ENCODE assay signal across 8 cellular contexts in the genomic region with DNA sequence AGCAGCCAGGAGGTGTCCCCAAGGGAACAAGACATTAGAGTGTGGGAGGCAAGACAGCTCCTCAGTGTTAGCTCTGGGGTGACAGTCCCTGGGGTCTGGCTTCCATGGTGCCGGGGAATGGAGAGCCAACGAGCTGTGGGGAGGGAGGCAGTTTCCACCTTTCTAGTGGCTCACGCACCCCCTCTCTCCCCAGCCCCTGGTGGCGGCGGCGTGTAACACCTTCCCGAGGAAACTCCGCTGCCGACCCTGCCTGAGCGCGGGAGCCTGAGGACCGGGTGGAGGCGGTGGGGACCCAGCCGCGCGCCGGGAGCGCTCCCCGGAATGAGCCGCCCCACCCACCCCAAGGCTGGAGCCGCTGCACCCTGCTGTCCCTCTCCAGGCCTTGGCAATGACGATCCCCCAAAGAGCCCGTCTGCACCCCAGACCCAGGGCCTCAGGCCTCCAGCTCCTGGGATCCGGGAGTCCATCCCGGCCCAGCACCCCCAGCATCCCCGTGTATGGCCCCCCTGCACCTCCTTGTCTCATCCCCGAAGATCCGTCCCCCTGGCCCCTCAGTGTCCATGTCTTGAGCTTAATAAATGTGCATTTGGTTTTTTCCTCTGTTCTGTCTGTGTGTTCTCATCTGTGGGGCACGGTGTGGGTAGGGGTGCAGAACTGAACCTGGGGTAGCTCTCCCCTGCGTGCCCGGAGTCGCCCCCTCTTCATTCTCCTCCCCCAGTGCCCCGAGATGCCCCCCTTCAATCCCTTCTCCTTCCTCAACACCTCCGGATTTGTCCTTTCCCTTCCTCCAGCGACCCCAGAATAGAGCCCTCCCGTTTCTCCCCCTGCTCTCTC. TPM values are rescaled to one million over a fixed set of nuclear protein-coding genes. Genes with fewer than 3 reads are reported as not detected.
DNase-seq lines count a peak whose midpoint lies in the region; ATAC-seq and TF ChIP-seq lines count a peak whose summit lies in the region.

No MANE protein-coding gene starts in this region.

- ATAC-seq in GM21360 (IDR thresholded peaks at IDR 0.05; ENCODE audit: unreplicated experiment) = no peak

- DNase-seq in GM06990 (ENCODE audit: extremely low read depth, insufficient read length) (peak; percentile 62), Karpas-422 (peak; percentile 81), ecto neural progenitor cell (ENCODE audit: low spot score) (peak; percentile 82), midbrain (lab: John Stamatoyannopoulos, UW) (no peak)
- DNase-seq in activated CD4-positive, alpha-beta T cell treated with anti-CD3 and anti-CD28 coated beads for 48 hours = peak; percentile 89
- peak; percentile 53 to 61 for DNase-seq in stimulated activated CD8-positive, alpha-beta memory T cell treated with anti-CD3 and anti-CD28 coated beads, Interleukin-7, amount 100 ng/mL, for 48 hours (ENCODE audit: extremely low read depth in 1 of 2, low read depth in 1 of 2)

- peak overlapping the region; percentile 98 for H3K4me2 ChIP-seq in Karpas-422 (ENCODE audit: low read depth, low read length, poor library complexity, severe bottlenecking)

- no peaks in the 10 kb centered on the region for H4K20me1 ChIP-seq in Karpas-422 (ENCODE audit: insufficient read depth, low read depth, low read length)

- H3K36me3 ChIP-seq in GM06990 (ENCODE audit: control insufficient read depth, insufficient read depth, low read length) (peaks cover 6% of the 10 kb centered on the region), Karpas-422 (ENCODE audit: insufficient read depth, low read length) (peaks cover 16% of the 10 kb centered on the region; the same call in 1 of the 2 replicates), mucosa of stomach (ENCODE audit: control insufficient read depth, insufficient read depth, low read length) (no peaks in the 10 kb centered on the region)

- H3K4me3 ChIP-seq in GM06990 (replicated peaks; ENCODE audit: low read depth, low read length) = peak overlapping the region; percentile 78
- H3K4me3 ChIP-seq in Karpas-422 (ENCODE audit: low read length) = peak overlapping the region; percentile 96
- peak overlapping the region; percentile 82 for H3K4me3 ChIP-seq in mucosa of stomach (ENCODE audit: low read length)

- H3K9me3 ChIP-seq in Karpas-422 (ENCODE audit: low read length) = no peaks in the 10 kb centered on the region
- H3K9me3 ChIP-seq in mucosa of stomach (ENCODE audit: control insufficient read depth, low read length) = no peaks in the 10 kb centered on the region

- H2AFZ ChIP-seq in Karpas-422 (ENCODE audit: low read length) = peak overlapping the region; percentile 96

- H3K27me3 ChIP-seq in GM06990 (replicated peaks; ENCODE audit: control insufficient read depth, insufficient read depth, low read length) (no peaks in the 10 kb centered on the region), Karpas-422 (ENCODE audit: low read length) (no peaks in the 10 kb centered on the region), mucosa of stomach (ENCODE audit: control insufficient read depth, insufficient read depth, low read length) (peaks cover 16% of the 10 kb centered on the region)

- peaks cover 20% of the 10 kb centered on the region for H3K79me2 ChIP-seq in Karpas-422 (ENCODE audit: low read length)

- H3K27ac ChIP-seq in Karpas-422 (ENCODE audit: low read length) = no peak overlapping the region

- H3K9ac ChIP-seq in Karpas-422 (ENCODE audit: low read length) = peak overlapping the region; percentile 92
- peak overlapping the region; percentile 77 for H3K9ac ChIP-seq in mucosa of stomach (ENCODE audit: low read length)

- peaks cover 21% of the 10 kb centered on the region for H3K4me1 ChIP-seq in Karpas-422 (ENCODE audit: low read length)
- peaks cover 26% of the 10 kb centered on the region for H3K4me1 ChIP-seq in mucosa of stomach (ENCODE audit: control insufficient read depth, insufficient read depth, low read length)

- no peaks in the 10 kb centered on the region for H3K9me2 ChIP-seq in Karpas-422 (replicated peaks; ENCODE audit: insufficient read depth, low read length)

- peak; percentile 69 for TF ChIP-seq CTCF in GM06990 (IDR thresholded peaks at IDR 0.05; ENCODE audit: insufficient read depth, low read length, poor library complexity, severe bottlenecking)

RNA-seq across cellular contexts. Expression of gene FXYD5, which starts 0.6 kb away (rescaled TPM):
- total RNA-seq in Karpas-422 (2014; rRNA removed; shearing (Covaris generic); ENCODE audit: low replicate concordance) = 89.3 and 134 TPM in 2 replicates

RNA-seq across cellular contexts. Expression of gene FXYD7, which starts 10.9 kb away (rescaled TPM):
- total RNA-seq in Karpas-422 (2014; rRNA removed; shearing (Covaris generic); ENCODE audit: low replicate concordance) = not detected in 2 replicates

RNA-seq across cellular contexts. Expression of gene FXYD1, which starts 15.3 kb away (rescaled TPM):
- total RNA-seq in Karpas-422 (2014; rRNA removed; shearing (Covaris generic); ENCODE audit: low replicate concordance) = not detected in 2 replicates

RNA-seq across cellular contexts. Expression of gene LGI4, which starts 19.1 kb away (rescaled TPM):
- 0.22 TPM in 1 of 2 replicates, not detected in the other for total RNA-seq in Karpas-422 (2014; rRNA removed; shearing (Covaris generic); ENCODE audit: low replicate concordance)

RNA-seq across cellular contexts. Expression of gene FXYD3, which starts 38.3 kb away (rescaled TPM):
- not detected in 2 replicates for total RNA-seq in Karpas-422 (2014; rRNA removed; shearing (Covaris generic); ENCODE audit: low replicate concordance)
